Comparison of ENCODE assay signal across 13 cellular contexts in genomic region chr11:126415128-126415527, GRCh38. TPM values are rescaled to one million over a fixed set of nuclear protein-coding genes. Genes with fewer than 3 reads are reported as not detected.
DNase-seq lines count a peak whose midpoint lies in the region; ATAC-seq and TF ChIP-seq lines count a peak whose summit lies in the region.
"Had no signal": no experiment of that assay in that cellular context is flagged by ENCODE, and none has a peak within 500 bp of the region (broad histone marks: within the 10 kb centered on the region; RNA-seq: fewer than 3 reads in every experiment).

No MANE protein-coding gene starts in this region.

- peaks cover 9 to 15% of the 10 kb centered on the region in 2 donors for H3K27me3 Mint-ChIP-seq in stimulated activated naive B cell treated with anti-CD40 and anti-IgM and Interleukin-4, amounts not matched to agents 10 μg/mL and 1 μg/mL and 100 μg/mL, for 72 hours
- H3K27me3 Mint-ChIP-seq in activated CD8-positive, alpha-beta T cell treated with anti-CD3 and anti-CD28 coated beads, Interleukin-2, amount 10 ng/mL, durations not matched to agents 7 days and 5 days (ENCODE audit: low read depth): peaks cover 8% of the 10 kb centered on the region
- H3K27me3 Mint-ChIP-seq: CD4-positive, alpha-beta T cell had no signal

- H3K36me3 ChIP-seq in lung (ENCODE audit: control insufficient read depth in 2 of 2, insufficient read depth in 2 of 2, low read length in 2 of 2): peaks cover 0 to 8% of the 10 kb centered on the region in 2 donors

- H3K9me3 ChIP-seq in lung (ENCODE audit: control insufficient read depth in 2 of 2, insufficient read depth in 1 of 2, low read length in 1 of 2): no peaks in the 10 kb centered on the region

- TF ChIP-seq CTCF in lung (IDR thresholded peaks at IDR 0.05; ENCODE audit: control extremely low read depth, extremely low read depth): no peak

- 63 to 74% methylated on average over 7 of the region's 7 CpGs for WGBS in lung, 2 donors

- H3K27me3 ChIP-seq in lung (ENCODE audit: control insufficient read depth, insufficient read depth): no peaks in the 10 kb centered on the region

- POLR2A ChIA-PET in activated CD8-positive, alpha-beta T cell treated with anti-CD3 and anti-CD28 coated beads, Interleukin-2, amount 10 ng/mL, durations not matched to agents 7 days and 5 days (lab: Charles Lee): no interaction called here

- H3K4me3 ChIP-seq in lung: no peak overlapping the region

- H3K36me3 Mint-ChIP-seq in stimulated activated naive B cell treated with anti-CD40 and anti-IgM and Interleukin-4, amounts not matched to agents 10 μg/mL and 1 μg/mL and 100 μg/mL, for 72 hours: peaks cover 8 to 17% of the 10 kb centered on the region in 2 donors
- H3K36me3 Mint-ChIP-seq in activated CD8-positive, alpha-beta T cell treated with anti-CD3 and anti-CD28 coated beads, Interleukin-2, amount 10 ng/mL, durations not matched to agents 7 days and 5 days (ENCODE audit: low read depth): no peaks in the 10 kb centered on the region
- H3K36me3 Mint-ChIP-seq: activated naive CD4-positive, alpha-beta T cell treated with anti-CD3 and anti-CD28 coated beads, Interleukin-2, amount 50 U/mL, for 24 hours had no signal

- ATAC-seq in lung (ENCODE audit: insufficient read depth, low FRiP score): peak; percentile 15
- no peak for ATAC-seq in stimulated activated naive B cell treated with anti-CD40 and anti-IgM and Interleukin-4, amounts not matched to agents 10 μg/mL and 1 μg/mL and 100 μg/mL, for 72 hours (replicated peaks)
- no peak for ATAC-seq in activated CD8-positive, alpha-beta T cell treated with anti-CD3 and anti-CD28 coated beads, Interleukin-2, amount 10 ng/mL, durations not matched to agents 7 days and 5 days

- H3K9me3 Mint-ChIP-seq in stimulated activated naive B cell treated with anti-CD40 and anti-IgM and Interleukin-4, amounts not matched to agents 10 μg/mL and 1 μg/mL and 100 μg/mL, for 72 hours: no peaks in the 10 kb centered on the region
- H3K9me3 Mint-ChIP-seq in activated CD8-positive, alpha-beta T cell treated with anti-CD3 and anti-CD28 coated beads, Interleukin-2, amount 10 ng/mL, durations not matched to agents 7 days and 5 days (ENCODE audit: insufficient read depth): no peaks in the 10 kb centered on the region
- H3K9me3 Mint-ChIP-seq: activated naive CD4-positive, alpha-beta T cell treated with anti-CD3 and anti-CD28 coated beads, Interleukin-2, amount 50 U/mL, for 24 hours; CD4-positive, alpha-beta T cell had no signal

- H3K4me1 ChIP-seq in lung (ENCODE audit: control insufficient read depth in 2 of 2, insufficient read depth in 2 of 2, low read length in 2 of 2): peaks cover 23 to 26% of the 10 kb centered on the region in 2 donors
- H3K4me1 ChIP-seq: parathyroid adenoma had no signal

- DNase-seq in HCEC 1CT (peak; percentile 19), fibroblast of gingiva (ENCODE audit: low read depth) (peak; percentile 86), lung (ENCODE audit: low spot score) (peak; percentile 72), ecto neural progenitor cell (ENCODE audit: low spot score) (no peak)
- no peak for DNase-seq in stimulated activated naive B cell treated with anti-CD40 and anti-IgM and Interleukin-4, amounts not matched to agents 10 μg/mL and 1 μg/mL and 100 μg/mL, for 72 hours
- no peak for DNase-seq in effector CD8-positive, alpha-beta T cell (lab: John Stamatoyannopoulos, UW)
- DNase-seq in activated CD8-positive, alpha-beta T cell treated with anti-CD3 and anti-CD28 coated beads, Interleukin-2, amount 10 ng/mL, durations not matched to agents 7 days and 5 days: no peak
- no peak for DNase-seq in stimulated activated CD4-positive, alpha-beta T cell treated with anti-CD3 and anti-CD28 coated beads, Interleukin-2, amount 100 ng/mL, for 48 hours
- DNase-seq: CD4-positive, alpha-beta T cell; NCI-H2081; SHP77 treated with DMSO at 0.1 percent for 48 hours had no signal

- peak overlapping the region; percentile 26 for H3K27ac Mint-ChIP-seq in stimulated activated naive B cell treated with anti-CD40 and anti-IgM and Interleukin-4, amounts not matched to agents 10 μg/mL and 1 μg/mL and 100 μg/mL, for 72 hours
- no peak overlapping the region for H3K27ac Mint-ChIP-seq in activated CD8-positive, alpha-beta T cell treated with anti-CD3 and anti-CD28 coated beads, Interleukin-2, amount 10 ng/mL, durations not matched to agents 7 days and 5 days
- H3K27ac Mint-ChIP-seq: activated naive CD4-positive, alpha-beta T cell treated with anti-CD3 and anti-CD28 coated beads, Interleukin-2, amount 50 U/mL, for 24 hours; CD4-positive, alpha-beta T cell had no signal

- peaks cover 12 to 26% of the 10 kb centered on the region in 2 donors for H3K4me1 Mint-ChIP-seq in stimulated activated naive B cell treated with anti-CD40 and anti-IgM and Interleukin-4, amounts not matched to agents 10 μg/mL and 1 μg/mL and 100 μg/mL, for 72 hours
- peaks cover 12% of the 10 kb centered on the region for H3K4me1 Mint-ChIP-seq in activated CD8-positive, alpha-beta T cell treated with anti-CD3 and anti-CD28 coated beads, Interleukin-2, amount 10 ng/mL, durations not matched to agents 7 days and 5 days (ENCODE audit: low read depth)

- no peak overlapping the region for H3K4me3 Mint-ChIP-seq in stimulated activated naive B cell treated with anti-CD40 and anti-IgM and Interleukin-4, amounts not matched to agents 10 μg/mL and 1 μg/mL and 100 μg/mL, for 72 hours
- H3K4me3 Mint-ChIP-seq in activated CD8-positive, alpha-beta T cell treated with anti-CD3 and anti-CD28 coated beads, Interleukin-2, amount 10 ng/mL, durations not matched to agents 7 days and 5 days: no peak overlapping the region
- H3K4me3 Mint-ChIP-seq: CD4-positive, alpha-beta T cell had no signal

- H3K27ac ChIP-seq in lung (ENCODE audit: low read depth in 1 of 2, low read length in 1 of 2): peak overlapping the region; percentile 69 to 93

- CTCF ChIA-PET in activated CD8-positive, alpha-beta T cell treated with anti-CD3 and anti-CD28 coated beads, Interleukin-2, amount 10 ng/mL, durations not matched to agents 7 days and 5 days (lab: Charles Lee): no interaction called here

RNA-seq across cellular contexts. Expression of gene ST3GAL4, which starts 59.6 kb away (rescaled TPM):
- 10 to 100 TPM; 31.5 to 31.9 TPM for total RNA-seq in lung
- polyA plus RNA-seq in lung: 10 to 100 TPM; 23.6 to 38.3 TPM
- total RNA-seq in activated CD8-positive, alpha-beta T cell treated with anti-CD3 and anti-CD28 coated beads, Interleukin-2, amount 10 ng/mL, durations not matched to agents 7 days and 5 days: 10 to 100 TPM; 10.3 to 11.8 TPM

Comparison
In these comparisons a context has a peak if more than half of its experiments do, and no peak if none do; other contexts are left out.
1. DNase-seq: peak in HCEC 1CT (single experiment), fibroblast of gingiva (single experiment) and lung (single experiment); none in stimulated activated naive B cell treated with anti-CD40 and anti-IgM and Interleukin-4, amounts not matched to agents 10 μg/mL and 1 μg/mL and 100 μg/mL, for 72 hours (single experiment), effector CD8-positive, alpha-beta T cell (single experiment), activated CD8-positive, alpha-beta T cell treated with anti-CD3 and anti-CD28 coated beads, Interleukin-2, amount 10 ng/mL, durations not matched to agents 7 days and 5 days (single experiment), stimulated activated CD4-positive, alpha-beta T cell treated with anti-CD3 and anti-CD28 coated beads, Interleukin-2, amount 100 ng/mL, for 48 hours (0 of 2) and ecto neural progenitor cell (single experiment).